1 cellular context compared by ENCODE assay signal in the genomic region with DNA sequence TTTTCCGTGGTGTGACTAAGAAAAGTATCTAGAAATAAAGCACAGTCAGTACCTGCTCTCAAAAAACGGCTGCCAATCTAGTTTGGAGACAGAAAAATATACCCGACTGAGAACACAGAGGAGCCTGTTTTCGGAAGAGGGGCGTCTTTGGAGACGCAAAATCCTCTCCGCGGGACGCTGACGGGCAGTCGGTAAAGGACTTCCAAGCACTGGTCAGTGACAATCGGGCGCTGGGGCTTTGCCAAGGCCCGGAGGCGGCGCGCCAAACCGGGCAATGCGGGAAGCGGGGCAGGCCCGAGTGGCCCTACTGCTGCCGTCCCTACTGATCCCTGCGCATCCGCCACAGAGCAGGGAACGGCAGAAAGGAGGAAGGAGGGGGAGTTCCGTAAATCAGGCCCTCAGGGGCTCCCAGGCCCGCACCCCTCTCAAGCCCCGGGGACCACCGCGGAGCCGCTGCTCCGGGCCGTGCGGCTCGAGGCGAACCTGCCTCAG.
TF ChIP-seq lines count a peak whose summit lies in the region.

No MANE protein-coding gene starts in this region.

TF ChIP-seq in K562, 482 proteins besides CTCF, POLR2A, EP300 and RAD21 (continued from another document and continues in another):
- TF ChIP-seq, protein P1, sequence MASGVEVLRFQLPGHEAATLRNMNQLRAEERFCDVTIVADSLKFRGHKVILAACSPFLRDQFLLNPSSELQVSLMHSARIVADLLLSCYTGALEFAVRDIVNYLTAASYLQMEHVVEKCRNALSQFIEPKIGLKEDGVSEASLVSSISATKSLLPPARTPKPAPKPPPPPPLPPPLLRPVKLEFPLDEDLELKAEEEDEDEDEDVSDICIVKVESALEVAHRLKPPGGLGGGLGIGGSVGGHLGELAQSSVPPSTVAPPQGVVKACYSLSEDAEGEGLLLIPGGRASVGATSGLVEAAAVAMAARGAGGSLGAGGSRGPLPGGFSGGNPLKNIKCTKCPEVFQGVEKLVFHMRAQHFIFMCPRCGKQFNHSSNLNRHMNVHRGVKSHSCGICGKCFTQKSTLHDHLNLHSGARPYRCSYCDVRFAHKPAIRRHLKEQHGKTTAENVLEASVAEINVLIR (CRISPR knock-in tag; IDR thresholded peaks at IDR 0.05), result no peak
- TF ChIP-seq YY1 (IDR thresholded peaks at IDR 0.05; ENCODE audit: borderline replicate concordance in 1 of 3, control insufficient read depth in 1 of 3, extremely low read depth in 1 of 3, insufficient read depth in 3 of 3, insufficient read length in 1 of 3, insufficient replicate concordance in 2 of 3, low read depth in 1 of 3, low read length in 2 of 3), result no peak
- TF ChIP-seq ETV5 (CRISPR knock-in tag; IDR thresholded peaks at IDR 0.05; ENCODE audit: low read depth), result no peak
- TF ChIP-seq, protein P2, sequence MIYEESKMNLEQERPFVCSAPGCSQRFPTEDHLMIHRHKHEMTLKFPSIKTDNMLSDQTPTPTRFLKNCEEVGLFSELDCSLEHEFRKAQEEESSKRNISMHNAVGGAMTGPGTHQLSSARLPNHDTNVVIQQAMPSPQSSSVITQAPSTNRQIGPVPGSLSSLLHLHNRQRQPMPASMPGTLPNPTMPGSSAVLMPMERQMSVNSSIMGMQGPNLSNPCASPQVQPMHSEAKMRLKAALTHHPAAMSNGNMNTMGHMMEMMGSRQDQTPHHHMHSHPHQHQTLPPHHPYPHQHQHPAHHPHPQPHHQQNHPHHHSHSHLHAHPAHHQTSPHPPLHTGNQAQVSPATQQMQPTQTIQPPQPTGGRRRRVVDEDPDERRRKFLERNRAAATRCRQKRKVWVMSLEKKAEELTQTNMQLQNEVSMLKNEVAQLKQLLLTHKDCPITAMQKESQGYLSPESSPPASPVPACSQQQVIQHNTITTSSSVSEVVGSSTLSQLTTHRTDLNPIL (CRISPR knock-in tag; IDR thresholded peaks at IDR 0.05), result no peak
- TF ChIP-seq, protein P3, sequence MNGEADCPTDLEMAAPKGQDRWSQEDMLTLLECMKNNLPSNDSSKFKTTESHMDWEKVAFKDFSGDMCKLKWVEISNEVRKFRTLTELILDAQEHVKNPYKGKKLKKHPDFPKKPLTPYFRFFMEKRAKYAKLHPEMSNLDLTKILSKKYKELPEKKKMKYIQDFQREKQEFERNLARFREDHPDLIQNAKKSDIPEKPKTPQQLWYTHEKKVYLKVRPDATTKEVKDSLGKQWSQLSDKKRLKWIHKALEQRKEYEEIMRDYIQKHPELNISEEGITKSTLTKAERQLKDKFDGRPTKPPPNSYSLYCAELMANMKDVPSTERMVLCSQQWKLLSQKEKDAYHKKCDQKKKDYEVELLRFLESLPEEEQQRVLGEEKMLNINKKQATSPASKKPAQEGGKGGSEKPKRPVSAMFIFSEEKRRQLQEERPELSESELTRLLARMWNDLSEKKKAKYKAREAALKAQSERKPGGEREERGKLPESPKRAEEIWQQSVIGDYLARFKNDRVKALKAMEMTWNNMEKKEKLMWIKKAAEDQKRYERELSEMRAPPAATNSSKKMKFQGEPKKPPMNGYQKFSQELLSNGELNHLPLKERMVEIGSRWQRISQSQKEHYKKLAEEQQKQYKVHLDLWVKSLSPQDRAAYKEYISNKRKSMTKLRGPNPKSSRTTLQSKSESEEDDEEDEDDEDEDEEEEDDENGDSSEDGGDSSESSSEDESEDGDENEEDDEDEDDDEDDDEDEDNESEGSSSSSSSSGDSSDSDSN (IDR thresholded peaks at IDR 0.05; ENCODE audit: borderline replicate concordance in 1 of 2, low read depth in 2 of 2, low read length in 2 of 2), result no peak
- TF ChIP-seq ZNF224 (CRISPR knock-in tag; IDR thresholded peaks at IDR 0.05), result no peak
- TF ChIP-seq ZNF707 (CRISPR knock-in tag; conservative IDR thresholded peaks at IDR 0.05), result no peak
- TF ChIP-seq TAF1 (IDR thresholded peaks at IDR 0.05; ENCODE audit: control insufficient read depth, extremely low read depth, insufficient read depth, low read length, severe bottlenecking), result no peak
- TF ChIP-seq, protein P4, sequence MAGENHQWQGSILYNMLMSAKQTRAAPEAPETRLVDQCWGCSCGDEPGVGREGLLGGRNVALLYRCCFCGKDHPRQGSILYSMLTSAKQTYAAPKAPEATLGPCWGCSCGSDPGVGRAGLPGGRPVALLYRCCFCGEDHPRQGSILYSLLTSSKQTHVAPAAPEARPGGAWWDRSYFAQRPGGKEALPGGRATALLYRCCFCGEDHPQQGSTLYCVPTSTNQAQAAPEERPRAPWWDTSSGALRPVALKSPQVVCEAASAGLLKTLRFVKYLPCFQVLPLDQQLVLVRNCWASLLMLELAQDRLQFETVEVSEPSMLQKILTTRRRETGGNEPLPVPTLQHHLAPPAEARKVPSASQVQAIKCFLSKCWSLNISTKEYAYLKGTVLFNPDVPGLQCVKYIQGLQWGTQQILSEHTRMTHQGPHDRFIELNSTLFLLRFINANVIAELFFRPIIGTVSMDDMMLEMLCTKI (IDR thresholded peaks at IDR 0.05; ENCODE audit: partially characterized antibody), result no peak
- TF ChIP-seq TCFL5 (CRISPR knock-in tag; conservative IDR thresholded peaks at IDR 0.05), result no peak
- TF ChIP-seq, protein P5, sequence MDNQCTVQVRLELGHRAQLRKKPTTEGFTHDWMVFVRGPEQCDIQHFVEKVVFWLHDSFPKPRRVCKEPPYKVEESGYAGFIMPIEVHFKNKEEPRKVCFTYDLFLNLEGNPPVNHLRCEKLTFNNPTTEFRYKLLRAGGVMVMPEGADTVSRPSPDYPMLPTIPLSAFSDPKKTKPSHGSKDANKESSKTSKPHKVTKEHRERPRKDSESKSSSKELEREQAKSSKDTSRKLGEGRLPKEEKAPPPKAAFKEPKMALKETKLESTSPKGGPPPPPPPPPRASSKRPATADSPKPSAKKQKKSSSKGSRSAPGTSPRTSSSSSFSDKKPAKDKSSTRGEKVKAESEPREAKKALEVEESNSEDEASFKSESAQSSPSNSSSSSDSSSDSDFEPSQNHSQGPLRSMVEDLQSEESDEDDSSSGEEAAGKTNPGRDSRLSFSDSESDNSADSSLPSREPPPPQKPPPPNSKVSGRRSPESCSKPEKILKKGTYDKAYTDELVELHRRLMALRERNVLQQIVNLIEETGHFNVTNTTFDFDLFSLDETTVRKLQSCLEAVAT (IDR thresholded peaks at IDR 0.05), result peak; percentile 34 to 60; a peak in 2 of 4 replicates
- TF ChIP-seq NCOR1 (IDR thresholded peaks at IDR 0.05), result no peak
- TF ChIP-seq NCOA1 (IDR thresholded peaks at IDR 0.05; ENCODE audit: low read depth), result no peak
- TF ChIP-seq NUFIP1 (IDR thresholded peaks at IDR 0.05; ENCODE audit: partially characterized antibody), result no peak
- no peak for TF ChIP-seq HMG20A (CRISPR knock-in tag; conservative IDR thresholded peaks at IDR 0.05)
- TF ChIP-seq, protein P6, sequence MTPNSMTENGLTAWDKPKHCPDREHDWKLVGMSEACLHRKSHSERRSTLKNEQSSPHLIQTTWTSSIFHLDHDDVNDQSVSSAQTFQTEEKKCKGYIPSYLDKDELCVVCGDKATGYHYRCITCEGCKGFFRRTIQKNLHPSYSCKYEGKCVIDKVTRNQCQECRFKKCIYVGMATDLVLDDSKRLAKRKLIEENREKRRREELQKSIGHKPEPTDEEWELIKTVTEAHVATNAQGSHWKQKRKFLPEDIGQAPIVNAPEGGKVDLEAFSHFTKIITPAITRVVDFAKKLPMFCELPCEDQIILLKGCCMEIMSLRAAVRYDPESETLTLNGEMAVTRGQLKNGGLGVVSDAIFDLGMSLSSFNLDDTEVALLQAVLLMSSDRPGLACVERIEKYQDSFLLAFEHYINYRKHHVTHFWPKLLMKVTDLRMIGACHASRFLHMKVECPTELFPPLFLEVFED (CRISPR knock-in tag; conservative IDR thresholded peaks at IDR 0.05), result 0 out of 2 replicates have a peak, but pooled peaks have one; percentile 7
- TF ChIP-seq MXD1 (CRISPR knock-in tag; IDR thresholded peaks at IDR 0.05; ENCODE audit: borderline replicate concordance, poor library complexity, severe bottlenecking), result no peak
- TF ChIP-seq, protein P7, sequence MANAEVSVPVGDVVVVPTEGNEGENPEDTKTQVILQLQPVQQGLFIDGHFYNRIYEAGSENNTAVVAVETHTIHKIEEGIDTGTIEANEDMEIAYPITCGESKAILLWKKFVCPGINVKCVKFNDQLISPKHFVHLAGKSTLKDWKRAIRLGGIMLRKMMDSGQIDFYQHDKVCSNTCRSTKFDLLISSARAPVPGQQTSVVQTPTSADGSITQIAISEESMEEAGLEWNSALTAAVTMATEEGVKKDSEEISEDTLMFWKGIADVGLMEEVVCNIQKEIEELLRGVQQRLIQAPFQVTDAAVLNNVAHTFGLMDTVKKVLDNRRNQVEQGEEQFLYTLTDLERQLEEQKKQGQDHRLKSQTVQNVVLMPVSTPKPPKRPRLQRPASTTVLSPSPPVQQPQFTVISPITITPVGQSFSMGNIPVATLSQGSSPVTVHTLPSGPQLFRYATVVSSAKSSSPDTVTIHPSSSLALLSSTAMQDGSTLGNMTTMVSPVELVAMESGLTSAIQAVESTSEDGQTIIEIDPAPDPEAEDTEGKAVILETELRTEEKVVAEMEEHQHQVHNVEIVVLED (CRISPR knock-in tag; IDR thresholded peaks at IDR 0.05), result no peak
- no peak for TF ChIP-seq OTX1 (CRISPR knock-in tag; IDR thresholded peaks at IDR 0.05)
- TF ChIP-seq ZNF311 (CRISPR knock-in tag; IDR thresholded peaks at IDR 0.05), result no peak
- TF ChIP-seq ZNF696 (CRISPR knock-in tag; conservative IDR thresholded peaks at IDR 0.05), result no peak
- TF ChIP-seq TCF15 (CRISPR knock-in tag; IDR thresholded peaks at IDR 0.05), result no peak
- TF ChIP-seq SMARCE1 (IDR thresholded peaks at IDR 0.05), result no peak
- no peak for TF ChIP-seq ZBTB34 (CRISPR knock-in tag; IDR thresholded peaks at IDR 0.05)
- no peak for TF ChIP-seq NR2C2 (CRISPR knock-in tag; IDR thresholded peaks at IDR 0.05)
- TF ChIP-seq NR2C2 (tag; IDR thresholded peaks at IDR 0.05), result 0 out of 2 replicates have a peak, but pooled peaks have one; percentile 18
- TF ChIP-seq, protein P8, sequence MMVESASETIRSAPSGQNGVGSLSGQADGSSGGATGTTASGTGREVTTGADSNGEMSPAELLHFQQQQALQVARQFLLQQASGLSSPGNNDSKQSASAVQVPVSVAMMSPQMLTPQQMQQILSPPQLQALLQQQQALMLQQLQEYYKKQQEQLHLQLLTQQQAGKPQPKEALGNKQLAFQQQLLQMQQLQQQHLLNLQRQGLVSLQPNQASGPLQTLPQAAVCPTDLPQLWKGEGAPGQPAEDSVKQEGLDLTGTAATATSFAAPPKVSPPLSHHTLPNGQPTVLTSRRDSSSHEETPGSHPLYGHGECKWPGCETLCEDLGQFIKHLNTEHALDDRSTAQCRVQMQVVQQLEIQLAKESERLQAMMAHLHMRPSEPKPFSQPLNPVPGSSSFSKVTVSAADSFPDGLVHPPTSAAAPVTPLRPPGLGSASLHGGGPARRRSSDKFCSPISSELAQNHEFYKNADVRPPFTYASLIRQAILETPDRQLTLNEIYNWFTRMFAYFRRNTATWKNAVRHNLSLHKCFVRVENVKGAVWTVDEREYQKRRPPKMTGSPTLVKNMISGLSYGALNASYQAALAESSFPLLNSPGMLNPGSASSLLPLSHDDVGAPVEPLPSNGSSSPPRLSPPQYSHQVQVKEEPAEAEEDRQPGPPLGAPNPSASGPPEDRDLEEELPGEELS (CRISPR knock-in tag; IDR thresholded peaks at IDR 0.05; ENCODE audit: borderline replicate concordance), result peak; percentile 57; the same call in 1 of the 2 replicates
- TF ChIP-seq CREB1 (IDR thresholded peaks at IDR 0.05), result no peak
- no peak for TF ChIP-seq CREB1 (CRISPR knock-in tag; IDR thresholded peaks at IDR 0.05)
- no peak for TF ChIP-seq BCOR (IDR thresholded peaks at IDR 0.05)
- no peak for TF ChIP-seq RB1 (IDR thresholded peaks at IDR 0.05; ENCODE audit: low read depth)
- no peak for TF ChIP-seq ZNF717 (CRISPR knock-in tag; IDR thresholded peaks at IDR 0.05)
- no peak for TF ChIP-seq GTF2F1 (IDR thresholded peaks at IDR 0.05; ENCODE audit: low read depth, low read length)
- TF ChIP-seq PCBP1 (IDR thresholded peaks at IDR 0.05; ENCODE audit: low read depth, low read length, poor library complexity, severe bottlenecking), result no peak
- 0 out of 2 replicates have a peak, but pooled peaks have one; percentile 30 for TF ChIP-seq KAT7 (CRISPR knock-in tag; IDR thresholded peaks at IDR 0.05; ENCODE audit: borderline replicate concordance)
- TF ChIP-seq, protein P9, sequence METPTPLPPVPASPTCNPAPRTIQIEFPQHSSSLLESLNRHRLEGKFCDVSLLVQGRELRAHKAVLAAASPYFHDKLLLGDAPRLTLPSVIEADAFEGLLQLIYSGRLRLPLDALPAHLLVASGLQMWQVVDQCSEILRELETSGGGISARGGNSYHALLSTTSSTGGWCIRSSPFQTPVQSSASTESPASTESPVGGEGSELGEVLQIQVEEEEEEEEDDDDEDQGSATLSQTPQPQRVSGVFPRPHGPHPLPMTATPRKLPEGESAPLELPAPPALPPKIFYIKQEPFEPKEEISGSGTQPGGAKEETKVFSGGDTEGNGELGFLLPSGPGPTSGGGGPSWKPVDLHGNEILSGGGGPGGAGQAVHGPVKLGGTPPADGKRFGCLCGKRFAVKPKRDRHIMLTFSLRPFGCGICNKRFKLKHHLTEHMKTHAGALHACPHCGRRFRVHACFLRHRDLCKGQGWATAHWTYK (CRISPR knock-in tag; IDR thresholded peaks at IDR 0.05), result 0 out of 2 replicates have a peak, but pooled peaks have one; percentile 14
- peak; percentile 88; the same call in 1 of the 2 replicates for TF ChIP-seq ZC3H4 (CRISPR knock-in tag; IDR thresholded peaks at IDR 0.05; ENCODE audit: borderline replicate concordance)
- 0 out of 2 replicates have a peak, but pooled peaks have one; percentile 3 for TF ChIP-seq CBFA2T3 (IDR thresholded peaks at IDR 0.05)
- TF ChIP-seq ZBTB26 (CRISPR knock-in tag; IDR thresholded peaks at IDR 0.05), result no peak
- TF ChIP-seq BRCA1 (IDR thresholded peaks at IDR 0.05), result no peak
- no peak for TF ChIP-seq BRCA1 (CRISPR knock-in tag; IDR thresholded peaks at IDR 0.05)
- TF ChIP-seq ERF (CRISPR knock-in tag; IDR thresholded peaks at IDR 0.05), result no peak
